20 cellular contexts compared by ENCODE assay signal in the genomic region with DNA sequence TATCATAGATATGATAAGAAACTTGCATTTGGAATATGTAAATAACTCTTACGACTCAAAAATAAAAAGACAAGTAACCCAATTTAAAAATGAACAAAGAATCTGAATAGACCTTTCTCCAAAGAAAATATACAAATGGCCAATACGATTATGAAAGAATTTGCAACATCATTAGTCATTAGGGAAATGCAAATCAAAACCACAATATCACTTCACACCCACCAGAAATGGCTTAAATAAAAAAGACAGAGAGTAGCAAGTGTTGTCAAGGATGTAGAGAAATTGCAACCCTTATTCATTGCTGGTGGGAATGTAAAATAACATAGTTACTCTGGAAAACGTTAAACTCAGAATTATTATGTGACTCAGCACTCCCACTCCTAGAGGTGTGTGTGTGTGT.
"Had no signal": no experiment of that assay in that cellular context is flagged by ENCODE, and none has a peak within 500 bp of the region (broad histone marks: within the 10 kb centered on the region; RNA-seq: fewer than 3 reads in every experiment).

No MANE protein-coding gene starts in this region.

- ATAC-seq: activated CD4-positive, CD25-positive, alpha-beta regulatory T cell treated with anti-CD3 and anti-CD28 coated beads, Interleukin-2, amount 50 U/mL, for 24 hours; activated CD8-positive, alpha-beta T cell treated with anti-CD3 and anti-CD28 coated beads for 36 hours; activated T-cell treated with anti-CD3 and anti-CD28 coated beads, Interleukin-2, amount 50 U/mL, for 72 hours; body of pancreas had no signal

- H3K4me3 ChIP-seq: body of pancreas, Peyer's patch, SJSA1 had no signal

- DNase-seq: activated CD4-positive, alpha-beta T cell treated with anti-CD3 and anti-CD28 coated beads for 4 hours; activated CD8-positive, alpha-beta memory T cell treated with anti-CD3 and anti-CD28 coated beads, Interleukin-2, amount 50 U/mL, for 4 hours; activated CD8-positive, alpha-beta T cell treated with anti-CD3 and anti-CD28 coated beads for 36 hours; activated gamma-delta T cell treated with Interleukin-2 at 50 U/mL for 16 hours; activated T-cell treated with anti-CD3 and anti-CD28 coated beads, Interleukin-2, amount 50 U/mL, for 72 hours; aorta; body of pancreas; Kasumi-1; NCI-H1105 treated with DMSO at 0.1 percent for 48 hours; NCI-H1436 treated with DMSO at 0.1 percent for 48 hours; NCI-H187; NCI-H2081; NCI-H510A treated with DMSO at 0.1 percent for 48 hours; NCI-H69; NK-92 treated with Interleukin-12 subunit alpha and Interleukin-12 subunit beta, amount 100 ng/mL, for 24 hours; Peyer's patch; SHP77 had no signal

- H3K27me3 ChIP-seq: body of pancreas, Peyer's patch, SJSA1 had no signal

- H3K4me1 ChIP-seq: body of pancreas, Peyer's patch had no signal

- H3K36me3 ChIP-seq: Peyer's patch, SJSA1 had no signal

- H3K9me3 ChIP-seq: body of pancreas, Peyer's patch, SJSA1 had no signal

- H3K27ac ChIP-seq: body of pancreas, Peyer's patch, RWPE1 had no signal
